8 cellular contexts compared by ENCODE assay signal in genomic region chr12:442235-442884, GRCh38. TPM values are rescaled to one million over a fixed set of nuclear protein-coding genes. Genes with fewer than 3 reads are reported as not detected.
DNase-seq lines count a peak whose midpoint lies in the region; ATAC-seq and TF ChIP-seq lines count a peak whose summit lies in the region.

No MANE protein-coding gene starts in this region.

- no peak overlapping the region for H3K4me3 Mint-ChIP-seq in stimulated activated effector memory CD8-positive, alpha-beta T cell treated with anti-CD3 and anti-CD28 coated beads, Interleukin-12 subunit alpha, Interleukin-12 subunit beta, amount 100 ng/mL, for 72 hours

- peaks cover 16 to 20% of the 10 kb centered on the region in 2 experiments for H3K36me3 ChIP-seq in SK-N-SH (replicated peaks in 1 of 2; ENCODE audit: control insufficient read depth in 1 of 2, insufficient read depth in 2 of 2, low read length in 1 of 2)

- no peak overlapping the region for H3K27ac Mint-ChIP-seq in stimulated activated effector memory CD8-positive, alpha-beta T cell treated with anti-CD3 and anti-CD28 coated beads, Interleukin-12 subunit alpha, Interleukin-12 subunit beta, amount 100 ng/mL, for 72 hours

- H3K27ac ChIP-seq in SK-N-SH (ENCODE audit: low read depth in 2 of 2, low read length in 1 of 2), result no peak overlapping the region

- POLR2A ChIA-PET in SK-N-SH (lab: Yijun Ruan, JAX), result interaction anchor here (0.8 kb wide), 1 partner anchor 106 kb away, joined by 3 read pairs; no protein-coding TSS in a partner anchor

- 63% methylated on average over 16 of the region's 16 CpGs for WGBS in SK-N-SH (ENCODE audit: low lambda C conversion rate)

- H3K9me3 Mint-ChIP-seq in stimulated activated effector memory CD8-positive, alpha-beta T cell treated with anti-CD3 and anti-CD28 coated beads, Interleukin-12 subunit alpha, Interleukin-12 subunit beta, amount 100 ng/mL, for 72 hours, result no peaks in the 10 kb centered on the region

- H3K9me3 ChIP-seq in SK-N-SH, result no peaks in the 10 kb centered on the region

- TF ChIP-seq RAD21 in Ishikawa (IDR thresholded peaks at IDR 0.05; ENCODE audit: low read depth), result peak; percentile 94
- TF ChIP-seq RAD21 in SK-N-SH (IDR thresholded peaks at IDR 0.05; ENCODE audit: low read length), result peak; percentile 85

- no peak overlapping the region; a peak in 1 of 4 replicates for H3K4me3 ChIP-seq in SK-N-SH (ENCODE audit: low read depth in 2 of 2, low read length in 1 of 2)

- no peaks in the 10 kb centered on the region for H3K4me1 Mint-ChIP-seq in stimulated activated effector memory CD8-positive, alpha-beta T cell treated with anti-CD3 and anti-CD28 coated beads, Interleukin-12 subunit alpha, Interleukin-12 subunit beta, amount 100 ng/mL, for 72 hours

- no peaks in the 10 kb centered on the region for H3K9me2 ChIP-seq in SK-N-SH

- DNase-seq in NCI-H2107 treated with DMSO at 0.1 percent for 48 hours (lab: John Stamatoyannopoulos, UW; ENCODE audit: unreplicated experiment) (peak; percentile 56), NCI-H2107 (lab: John Stamatoyannopoulos, UW) (no peak), SK-N-SH (peak; percentile 70), cerebellum (ENCODE audit: low spot score) (peak; percentile 59), kidney glomerular epithelial cell (lab: John Stamatoyannopoulos, UW) (peak; percentile 4)
- DNase-seq in stimulated activated effector memory CD8-positive, alpha-beta T cell treated with anti-CD3 and anti-CD28 coated beads, Interleukin-12 subunit alpha, Interleukin-12 subunit beta, amount 100 ng/mL, for 72 hours (ENCODE audit: low spot score in 2 of 2), result peak; percentile 22 to 70

- TF ChIP-seq CTCF in SK-N-SH (IDR thresholded peaks at IDR 0.05), result peak; percentile 79

- H3K36me3 Mint-ChIP-seq in stimulated activated effector memory CD8-positive, alpha-beta T cell treated with anti-CD3 and anti-CD28 coated beads, Interleukin-12 subunit alpha, Interleukin-12 subunit beta, amount 100 ng/mL, for 72 hours, result peaks cover 10% of the 10 kb centered on the region

- H3K9ac ChIP-seq in SK-N-SH, result no peak overlapping the region

- peaks cover 4% of the 10 kb centered on the region for H3F3A ChIP-seq in SK-N-SH (replicated peaks; ENCODE audit: insufficient read depth)

- H3K4me1 ChIP-seq in SK-N-SH (ENCODE audit: control insufficient read depth in 1 of 2, insufficient read depth in 2 of 2, low read depth in 1 of 2, low read length in 1 of 2), result no peaks in the 10 kb centered on the region

- no peak for TF ChIP-seq EP300 in Ishikawa (IDR thresholded peaks at IDR 0.05; ENCODE audit: borderline replicate concordance)
- TF ChIP-seq EP300 in SK-N-SH (IDR thresholded peaks at IDR 0.05; ENCODE audit: borderline replicate concordance in 1 of 2, low read depth in 1 of 2, low read length in 1 of 2), result no peak

- H4K20me1 ChIP-seq in SK-N-SH (ENCODE audit: insufficient read depth), result no peaks in the 10 kb centered on the region

- H3K4me2 ChIP-seq in SK-N-SH, result no peak overlapping the region

- no peak for ATAC-seq in stimulated activated effector memory CD8-positive, alpha-beta T cell treated with anti-CD3 and anti-CD28 coated beads, Interleukin-12 subunit alpha, Interleukin-12 subunit beta, amount 100 ng/mL, for 72 hours
- ATAC-seq in GM21423 (IDR thresholded peaks at IDR 0.05; ENCODE audit: unreplicated experiment), result no peak

- CTCF ChIA-PET in SK-N-SH (lab: Yijun Ruan, JAX), result interaction anchor here (0.5 to 21.8 kb wide), 53 partner anchors 8 to 651 kb away, joined by 3 to 560 read pairs (median 5); partner anchors contain the start of genes B4GALNT3, CCDC77, KDM5A and RAD52

- no peak overlapping the region for H2AFZ ChIP-seq in SK-N-SH (ENCODE audit: low read depth)

- no peaks in the 10 kb centered on the region for H3K79me2 ChIP-seq in SK-N-SH (ENCODE audit: insufficient read depth)

- H3K27me3 ChIP-seq in SK-N-SH (ENCODE audit: insufficient read depth), result no peaks in the 10 kb centered on the region

TF ChIP-seq in Ishikawa, 13 proteins besides CTCF, POLR2A, EP300 and RAD21:
- no peak for TF ChIP-seq FOXM1 (IDR thresholded peaks at IDR 0.05; ENCODE audit: borderline replicate concordance, low read depth)
- TF ChIP-seq EGR1 (IDR thresholded peaks at IDR 0.05), result 0 out of 2 replicates have a peak, but pooled peaks have one; percentile 7
- TF ChIP-seq NFIC (IDR thresholded peaks at IDR 0.05), result no peak
- no peak for TF ChIP-seq REST (IDR thresholded peaks at IDR 0.05; ENCODE audit: low read depth)
- TF ChIP-seq CREB1 (IDR thresholded peaks at IDR 0.05; ENCODE audit: low read depth), result no peak
- TF ChIP-seq TAF1 (IDR thresholded peaks at IDR 0.05; ENCODE audit: low read depth), result no peak
- TF ChIP-seq TEAD4 (IDR thresholded peaks at IDR 0.05), result no peak
- TF ChIP-seq CEBPB (IDR thresholded peaks at IDR 0.05), result 0 out of 2 replicates have a peak, but pooled peaks have one; percentile 7
- TF ChIP-seq YY1 (IDR thresholded peaks at IDR 0.05; ENCODE audit: low read depth), result no peak

TF ChIP-seq in SK-N-SH, 30 proteins besides CTCF, POLR2A, EP300 and RAD21:
- TF ChIP-seq MAX (IDR thresholded peaks at IDR 0.05; ENCODE audit: low read depth) (no peak), PBX3 (IDR thresholded peaks at IDR 0.05) (no peak), USF2 (IDR thresholded peaks at IDR 0.05; ENCODE audit: borderline replicate concordance, low read depth, low read length) (no peak), TCF12 (IDR thresholded peaks at IDR 0.05) (no peak), GABPA (IDR thresholded peaks at IDR 0.05; ENCODE audit: low read depth) (no peak), SMC3 (IDR thresholded peaks at IDR 0.05; ENCODE audit: low read depth, low read length) (peak; percentile 88), CHD2 (IDR thresholded peaks at IDR 0.05; ENCODE audit: low read length, partially characterized antibody) (peak; percentile 20)

RNA-seq across cellular contexts. Expression of gene B4GALNT3, which starts 17.4 kb away (rescaled TPM):
- 0.34 and 0.53 TPM in 2 replicates for polyA plus RNA-seq in SK-N-SH (2012; rRNA removed)
- 0.24 and 0.28 TPM in 2 replicates for polyA plus RNA-seq in SK-N-SH (2012; cell fraction: cytosol; rRNA removed)
- 0.20 and 0.27 TPM in 2 replicates for polyA plus RNA-seq in SK-N-SH (2012; cell fraction: nucleus; rRNA removed)
- total RNA-seq in cerebellum, result 2.4 TPM

RNA-seq across cellular contexts. Expression of gene CCDC77, which starts 40.9 kb away (rescaled TPM):
- polyA plus RNA-seq in SK-N-SH (2012; rRNA removed), result 5.9 and 6.4 TPM in 2 replicates
- polyA plus RNA-seq in SK-N-SH (2012; cell fraction: cytosol; rRNA removed), result 6.5 and 9.3 TPM in 2 replicates
- 5.6 and 9.1 TPM in 2 replicates for polyA plus RNA-seq in SK-N-SH (2012; cell fraction: nucleus; rRNA removed)
- total RNA-seq in cerebellum, result 20.1 TPM

RNA-seq across cellular contexts. Expression of gene KDM5A, which starts 53.2 kb away (rescaled TPM):
- polyA plus RNA-seq in SK-N-SH (2012; rRNA removed), result 6.2 and 8.9 TPM in 2 replicates
- polyA plus RNA-seq in SK-N-SH (2012; cell fraction: cytosol; rRNA removed), result 7.5 and 7.8 TPM in 2 replicates
- 16.8 and 17.0 TPM in 2 replicates for polyA plus RNA-seq in SK-N-SH (2012; cell fraction: nucleus; rRNA removed)
- total RNA-seq in cerebellum, result 71.9 TPM
